In the genomic region with DNA sequence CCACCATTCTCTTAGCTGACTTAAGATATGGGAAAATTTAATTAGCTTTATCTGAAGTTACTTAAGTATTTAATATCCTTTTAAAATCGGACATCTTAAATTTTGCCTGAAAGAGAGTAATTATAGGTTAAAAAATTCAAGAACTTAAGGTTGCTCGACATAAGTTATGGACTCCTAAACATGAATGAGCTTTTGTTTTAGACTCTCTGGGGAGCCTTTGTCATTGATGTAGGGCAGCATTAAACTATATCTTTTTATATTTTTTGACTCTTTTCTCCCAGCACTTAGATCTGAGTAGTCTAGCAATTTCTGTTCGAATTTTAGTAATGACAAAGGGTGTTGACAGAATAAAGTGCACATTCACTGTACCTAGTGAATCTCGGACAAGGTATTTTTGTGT, we compare ENCODE assay signal across 1 cellular context.
TF ChIP-seq lines count a peak whose summit lies in the region.

No MANE protein-coding gene starts in this region.

TF ChIP-seq in GM12891, 5 proteins besides CTCF, POLR2A, EP300 and RAD21:
- TF ChIP-seq TAF1 (IDR thresholded peaks at IDR 0.05; ENCODE audit: low read depth, low read length): no peak
- no peak for TF ChIP-seq POLR2AphosphoS5 (IDR thresholded peaks at IDR 0.05; ENCODE audit: low read depth, low read length)
- TF ChIP-seq PAX5 (IDR thresholded peaks at IDR 0.05; ENCODE audit: insufficient read depth, low read length, severe bottlenecking): no peak
- no peak for TF ChIP-seq POU2F2 (IDR thresholded peaks at IDR 0.05; ENCODE audit: low read depth, low read length)
- TF ChIP-seq SPI1 (IDR thresholded peaks at IDR 0.05; ENCODE audit: low read depth, low read length): no peak
